Comparison of ENCODE assay signal across 15 cellular contexts in the genomic region with DNA sequence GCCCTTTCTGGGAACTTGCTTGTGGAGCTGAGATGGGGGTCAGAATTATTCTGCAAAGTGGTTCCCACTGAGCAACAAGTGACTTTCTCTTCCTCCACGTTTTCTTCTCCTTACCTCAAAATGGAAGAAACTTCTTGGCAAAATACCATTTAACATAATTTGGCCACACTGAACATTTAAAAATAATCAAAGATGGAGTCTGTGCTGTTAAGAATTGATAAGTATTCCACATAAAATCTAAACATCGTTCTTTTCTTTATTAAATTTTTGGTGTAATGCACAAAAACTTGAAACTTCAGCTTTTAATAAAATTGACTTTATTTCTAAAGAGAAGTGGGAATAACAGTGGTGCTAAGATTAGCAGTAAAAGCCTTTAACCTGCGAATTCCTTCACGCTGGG.
A peak's percentile ranks its signal among the peaks of the same experiment; 100 is the strongest.
DNase-seq lines count a peak whose midpoint lies in the region; ATAC-seq, FAIRE-seq and TF ChIP-seq lines count a peak whose summit lies in the region.
"Had no signal": no experiment of that assay in that cellular context is flagged by ENCODE, and none has a peak within 500 bp of the region (broad histone marks: within the 10 kb centered on the region; RNA-seq: fewer than 3 reads in every experiment).

No MANE protein-coding gene starts in this region.

- H3K4me1 ChIP-seq in HCT116 (ENCODE audit: control insufficient read depth in 1 of 2, insufficient read depth in 2 of 2, low read length in 2 of 2) (peaks cover 37 to 58% of the 10 kb centered on the region in 2 experiments), keratinocyte (ENCODE audit: control insufficient read depth, extremely low read depth, insufficient read depth, low read length) (peaks cover 54% of the 10 kb centered on the region), heart right ventricle (peaks cover 0 to 69% (median 26%) of the 10 kb centered on the region in 9 donors)

- H3K4me3 ChIP-seq in AG04450 (ENCODE audit: low read depth, low read length): 0 out of 2 replicates have a peak overlapping the region, but pooled peaks have one; percentile 14
- H3K4me3 ChIP-seq in HCT116 (replicated peaks in 1 of 2; ENCODE audit: low read depth in 1 of 2, low read length in 2 of 2): peak overlapping the region in 1 of 2 experiments; percentile 21; a peak in 1 of 4 replicates
- H3K4me3 ChIP-seq in keratinocyte (ENCODE audit: control insufficient read depth in 2 of 3, extremely low read depth in 1 of 3, insufficient read depth in 2 of 3, low read depth in 1 of 3, low read length in 3 of 3): peak overlapping the region in 1 of 3 experiments; percentile 47
- no peak overlapping the region for H3K4me3 ChIP-seq in heart right ventricle
- H3K4me3 ChIP-seq: lower lobe of right lung had no signal

- no peak for FAIRE-seq in keratinocyte (lab: Jason Lieb, UNC)

- H3K9me1 ChIP-seq in keratinocyte (ENCODE audit: control insufficient read depth, extremely low read depth, insufficient read depth, low read length): no peaks in the 10 kb centered on the region

- no peak for TF ChIP-seq POLR2A in HCT116 (IDR thresholded peaks at IDR 0.05; ENCODE audit: borderline replicate concordance, extremely low read depth, insufficient read depth, insufficient read length)

- no peaks in the 10 kb centered on the region for H3K9me3 Mint-ChIP-seq in activated T-helper 1 cell treated with anti-CD3 and anti-CD28 coated beads, Interleukin-12 subunit alpha, Interleukin-12 subunit beta, Interleukin-2, Interleukin-4 antibody, amounts not matched to agents 30 ng/mL and 10 ng/mL and 1 ng/mL, durations not matched to agents 14 hours and 24 hours and 36 hours
- H3K9me3 Mint-ChIP-seq: CD4-positive, alpha-beta T cell; IgD-negative memory B cell had no signal

- H3K36me3 ChIP-seq in HCT116 (ENCODE audit: control insufficient read depth in 1 of 2, insufficient read depth in 2 of 2, low read length in 2 of 2) (no peaks in the 10 kb centered on the region), keratinocyte (ENCODE audit: control insufficient read depth in 2 of 2, extremely low read depth in 1 of 2, insufficient read depth in 2 of 2, low read length in 2 of 2) (no peaks in the 10 kb centered on the region), heart right ventricle (no peaks in the 10 kb centered on the region)
- H3K36me3 ChIP-seq: lower lobe of right lung had no signal

- intact Hi-C loops in HCT116 (cut with micrococcal nuclease) (no loop called here), heart right ventricle (cut with DNase I) (no loop called here)
- intact Hi-C loops in activated T-helper 1 cell treated with anti-CD3 and anti-CD28 coated beads, Interleukin-12 subunit alpha, Interleukin-12 subunit beta, Interleukin-2, Interleukin-4 antibody, amounts not matched to agents 30 ng/mL and 10 ng/mL and 1 ng/mL, durations not matched to agents 14 hours and 24 hours and 36 hours (cut with micrococcal nuclease): loop anchor here (2.0 to 5.0 kb wide), 6 partner anchors 40 to 1490 kb away; partner anchors contain the start of gene PRKCA

- DNase-seq in AG04450 (ENCODE audit: low read depth, low spot score) (no peak), HCT116 (ENCODE audit: low read depth, low spot score) (no peak), keratinocyte (ENCODE audit: low read depth, low spot score) (no peak), HCEC 1CT (no peak), putamen (ENCODE audit: low spot score) (no peak), OCI-M1 (lab: John Stamatoyannopoulos, UW) (no peak), heart right ventricle (no peak)
- DNase-seq in activated T-helper 1 cell treated with anti-CD3 and anti-CD28 coated beads, Interleukin-12 subunit alpha, Interleukin-12 subunit beta, Interleukin-2, Interleukin-4 antibody, amounts not matched to agents 30 ng/mL and 10 ng/mL and 1 ng/mL, durations not matched to agents 14 hours and 24 hours and 36 hours (ENCODE audit: low spot score): no peak
- DNase-seq: CD4-positive, alpha-beta T cell; effector CD8-positive, alpha-beta T cell; lower lobe of right lung; NCI-H187; NCI-H748 treated with DMSO at 0.1 percent for 48 hours; nucleus accumbens had no signal

- WGBS in heart right ventricle, 2 donors: 75 to 76% methylated on average over 4 of the region's 4 CpGs

- H3K79me2 ChIP-seq in HCT116 (ENCODE audit: insufficient read depth, low read length) (no peaks in the 10 kb centered on the region), keratinocyte (ENCODE audit: control insufficient read depth, insufficient read depth, low read length) (no peaks in the 10 kb centered on the region)

- H3K4me2 ChIP-seq in HCT116 (ENCODE audit: low read length) (peak overlapping the region; percentile 61), keratinocyte (ENCODE audit: control insufficient read depth, extremely low read depth, insufficient read depth, low read depth, low read length) (peak overlapping the region; percentile 86)

- H3K36me3 Mint-ChIP-seq in activated T-helper 1 cell treated with anti-CD3 and anti-CD28 coated beads, Interleukin-12 subunit alpha, Interleukin-12 subunit beta, Interleukin-2, Interleukin-4 antibody, amounts not matched to agents 30 ng/mL and 10 ng/mL and 1 ng/mL, durations not matched to agents 14 hours and 24 hours and 36 hours (ENCODE audit: low read depth): peaks cover 11% of the 10 kb centered on the region
- H3K36me3 Mint-ChIP-seq: IgD-negative memory B cell had no signal

- ATAC-seq in HCT116 (no peak), heart right ventricle (no peak)

- peak overlapping the region; percentile 63 for H3K4me3 Mint-ChIP-seq in activated T-helper 1 cell treated with anti-CD3 and anti-CD28 coated beads, Interleukin-12 subunit alpha, Interleukin-12 subunit beta, Interleukin-2, Interleukin-4 antibody, amounts not matched to agents 30 ng/mL and 10 ng/mL and 1 ng/mL, durations not matched to agents 14 hours and 24 hours and 36 hours

- H3K9ac ChIP-seq in HCT116 (ENCODE audit: low read length): peak overlapping the region; percentile 13
- H3K9ac ChIP-seq in keratinocyte (ENCODE audit: control insufficient read depth, extremely low read depth, insufficient read depth, low read length): peak overlapping the region; percentile 51

- H3K27me3 ChIP-seq in AG04450 (ENCODE audit: control insufficient read depth, insufficient read depth, low read length): no peaks in the 10 kb centered on the region
- no peaks in the 10 kb centered on the region for H3K27me3 ChIP-seq in HCT116 (ENCODE audit: insufficient read depth, low read length)
- no peaks in the 10 kb centered on the region for H3K27me3 ChIP-seq in keratinocyte (ENCODE audit: control insufficient read depth, extremely low read depth, insufficient read depth, low read length)
- H3K27me3 ChIP-seq in heart right ventricle: no peaks in the 10 kb centered on the region

- CTCF ChIA-PET in AG04450 (lab: Charles Lee) (interaction anchor here (1.3 to 1.6 kb wide), 2 partner anchors 211 to 266 kb away, joined by 3 to 5 read pairs; no protein-coding TSS in a partner anchor), HCT116 (lab: Charles Lee) (no interaction called here)

- peaks cover 83% of the 10 kb centered on the region for H3K4me1 Mint-ChIP-seq in activated T-helper 1 cell treated with anti-CD3 and anti-CD28 coated beads, Interleukin-12 subunit alpha, Interleukin-12 subunit beta, Interleukin-2, Interleukin-4 antibody, amounts not matched to agents 30 ng/mL and 10 ng/mL and 1 ng/mL, durations not matched to agents 14 hours and 24 hours and 36 hours (ENCODE audit: low read depth)

- POLR2A ChIA-PET in AG04450 (lab: Yijun Ruan, JAX) (interaction anchor here (0.7 to 1.6 kb wide), 3 partner anchors 41 to 256 kb away, joined by 3 to 4 read pairs (median 3); no protein-coding TSS in a partner anchor), HCT116 (lab: Charles Lee) (interaction anchor here (2.7 kb wide), 1 partner anchor 42 kb away, joined by 10 read pairs; no protein-coding TSS in a partner anchor)

- no peaks in the 10 kb centered on the region for H4K20me1 ChIP-seq in HCT116 (ENCODE audit: insufficient read depth)
- H4K20me1 ChIP-seq in keratinocyte (ENCODE audit: control insufficient read depth, extremely low read depth, insufficient read depth, low read length): no peaks in the 10 kb centered on the region

- H3K27ac ChIP-seq in AG04450 (ENCODE audit: low read depth, low read length): peak overlapping the region; percentile 95
- H3K27ac ChIP-seq in HCT116 (ENCODE audit: low read depth, low read length): peak overlapping the region; percentile 33; the same call in 1 of the 2 replicates
- H3K27ac ChIP-seq in keratinocyte (ENCODE audit: control insufficient read depth, insufficient read depth, low read length): peak overlapping the region; percentile 79
- H3K27ac ChIP-seq in heart right ventricle: peak overlapping the region in 1 of 10 donors; percentile 44
- H3K27ac ChIP-seq: lower lobe of right lung had no signal

- H3K9me3 ChIP-seq in AG04450 (ENCODE audit: control insufficient read depth, insufficient read depth, low read length): no peaks in the 10 kb centered on the region
- H3K9me3 ChIP-seq in HCT116 (ENCODE audit: control insufficient read depth in 1 of 2, insufficient read depth in 1 of 2, low read depth in 1 of 2, low read length in 2 of 2): no peaks in the 10 kb centered on the region
- H3K9me3 ChIP-seq in keratinocyte (ENCODE audit: control insufficient read depth, low read depth, low read length): no peaks in the 10 kb centered on the region
- no peaks in the 10 kb centered on the region for H3K9me3 ChIP-seq in heart right ventricle
- H3K9me3 ChIP-seq: lower lobe of right lung had no signal

- H2AFZ ChIP-seq in HCT116 (ENCODE audit: low read depth, low read length, poor library complexity, severe bottlenecking): peak overlapping the region; percentile 20
- H2AFZ ChIP-seq in keratinocyte (ENCODE audit: control insufficient read depth, low read length): no peak overlapping the region

- dilution Hi-C loops in keratinocyte (cut with MboI; ENCODE audit: extremely low pct_ligation_motif_present, low sequenced_read_pairs): no loop called here

- no peak for TF ChIP-seq RAD21 in HCT116 (IDR thresholded peaks at IDR 0.05; ENCODE audit: low read depth)

- RAD21 ChIA-PET in HCT116 (lab: Charles Lee; ENCODE audit: low non-redundant PET in 1 of 2, low total read pairs in 2 of 2, uncharacterized antibody in 2 of 2, unreplicated experiment in 2 of 2): no interaction called here

- no peaks in the 10 kb centered on the region for H3K9me2 ChIP-seq in HCT116 (ENCODE audit: insufficient read depth)

- no peaks in the 10 kb centered on the region for H3K27me3 Mint-ChIP-seq in activated T-helper 1 cell treated with anti-CD3 and anti-CD28 coated beads, Interleukin-12 subunit alpha, Interleukin-12 subunit beta, Interleukin-2, Interleukin-4 antibody, amounts not matched to agents 30 ng/mL and 10 ng/mL and 1 ng/mL, durations not matched to agents 14 hours and 24 hours and 36 hours (ENCODE audit: insufficient read depth)
- H3K27me3 Mint-ChIP-seq: CD4-positive, alpha-beta T cell; IgD-negative memory B cell had no signal

- TF ChIP-seq CTCF in AG04450 (IDR thresholded peaks at IDR 0.05; ENCODE audit: low read depth, low read length) (no peak), HCT116 (IDR thresholded peaks at IDR 0.05 in 2 of 3, conservative IDR thresholded peaks at IDR 0.05 in 1 of 3; ENCODE audit: borderline replicate concordance in 1 of 3, insufficient read depth in 1 of 3, low read depth in 2 of 3, low read length in 2 of 3) (no peak), keratinocyte (optimal IDR thresholded peaks at IDR 0.05 in 1 of 3, IDR thresholded peaks at IDR 0.05 in 1 of 3, conservative IDR thresholded peaks at IDR 0.05 in 1 of 3; ENCODE audit: extremely low read depth in 1 of 3, insufficient read depth in 2 of 3, low read length in 3 of 3) (no peak), heart right ventricle (IDR thresholded peaks at IDR 0.05) (no peak)

- BruUV-seq in HCT116 (replicated peaks; lab: Mats Ljungman, UMichigan): no TSS peak

- peak overlapping the region; percentile 95 for H3K27ac Mint-ChIP-seq in activated T-helper 1 cell treated with anti-CD3 and anti-CD28 coated beads, Interleukin-12 subunit alpha, Interleukin-12 subunit beta, Interleukin-2, Interleukin-4 antibody, amounts not matched to agents 30 ng/mL and 10 ng/mL and 1 ng/mL, durations not matched to agents 14 hours and 24 hours and 36 hours
- H3K27ac Mint-ChIP-seq: CD4-positive, alpha-beta T cell had no signal
